14 cellular contexts compared by ENCODE assay signal in genomic region chr2:193112986-193113385, GRCh38.
DNase-seq lines count a peak whose midpoint lies in the region; ATAC-seq and TF ChIP-seq lines count a peak whose summit lies in the region.
"Had no signal": no experiment of that assay in that cellular context is flagged by ENCODE, and none has a peak within 500 bp of the region (broad histone marks: within the 10 kb centered on the region; RNA-seq: fewer than 3 reads in every experiment).

No MANE protein-coding gene starts in this region.

- H3K4me3 Mint-ChIP-seq in neural crest cell (no peak overlapping the region), progenitor cell of endocrine pancreas (ENCODE audit: low read depth) (no peak overlapping the region), T-cell (no peak overlapping the region)
- H3K4me3 Mint-ChIP-seq in activated naive CD4-positive, alpha-beta T cell treated with anti-CD3 and anti-CD28 coated beads, Interleukin-2, amount 10 ng/mL, durations not matched to agents 7 days and 5 days: no peak overlapping the region
- H3K4me3 Mint-ChIP-seq: CD8-positive, alpha-beta T cell had no signal

- POLR2A ChIA-PET in T-cell (lab: Charles Lee): no interaction called here

- peak overlapping the region; percentile 39 for H3K27ac Mint-ChIP-seq in neural crest cell (ENCODE audit: unreplicated experiment)
- H3K27ac Mint-ChIP-seq in progenitor cell of endocrine pancreas: peak overlapping the region; percentile 13
- no peak overlapping the region for H3K27ac Mint-ChIP-seq in T-cell
- no peak overlapping the region for H3K27ac Mint-ChIP-seq in activated naive CD4-positive, alpha-beta T cell treated with anti-CD3 and anti-CD28 coated beads, Interleukin-2, amount 10 ng/mL, durations not matched to agents 7 days and 5 days
- H3K27ac Mint-ChIP-seq: CD8-positive, alpha-beta T cell had no signal

- no peaks in the 10 kb centered on the region for H3K27me3 ChIP-seq in DND-41 (ENCODE audit: insufficient read depth, low read length, poor library complexity)
- H3K27me3 ChIP-seq: BLaER1 had no signal

- no peaks in the 10 kb centered on the region for H3K9me3 ChIP-seq in DND-41 (ENCODE audit: insufficient read depth, low read length, severe bottlenecking)
- H3K9me3 ChIP-seq: BLaER1, HAP-1 had no signal

- no peak overlapping the region for H3K4me3 ChIP-seq in DND-41 (ENCODE audit: low read depth in 1 of 2, low read length in 2 of 2)
- H3K4me3 ChIP-seq: BLaER1, HAP-1 had no signal

- H3K27me3 Mint-ChIP-seq in neural crest cell (ENCODE audit: low read depth) (no peaks in the 10 kb centered on the region), progenitor cell of endocrine pancreas (no peaks in the 10 kb centered on the region), T-cell (no peaks in the 10 kb centered on the region)
- no peaks in the 10 kb centered on the region for H3K27me3 Mint-ChIP-seq in activated naive CD4-positive, alpha-beta T cell treated with anti-CD3 and anti-CD28 coated beads, Interleukin-2, amount 10 ng/mL, durations not matched to agents 7 days and 5 days

- H3K79me2 ChIP-seq in DND-41 (ENCODE audit: insufficient read depth, low read length): no peaks in the 10 kb centered on the region

- H3K36me3 Mint-ChIP-seq in neural crest cell (ENCODE audit: low read depth) (no peaks in the 10 kb centered on the region), progenitor cell of endocrine pancreas (ENCODE audit: insufficient read depth) (no peaks in the 10 kb centered on the region), T-cell (no peaks in the 10 kb centered on the region)
- no peaks in the 10 kb centered on the region for H3K36me3 Mint-ChIP-seq in activated naive CD4-positive, alpha-beta T cell treated with anti-CD3 and anti-CD28 coated beads, Interleukin-2, amount 10 ng/mL, durations not matched to agents 7 days and 5 days
- H3K36me3 Mint-ChIP-seq: CD8-positive, alpha-beta T cell had no signal

- H3K4me1 Mint-ChIP-seq in neural crest cell (no peaks in the 10 kb centered on the region), progenitor cell of endocrine pancreas (ENCODE audit: low read depth) (peaks cover 2% of the 10 kb centered on the region), T-cell (no peaks in the 10 kb centered on the region)
- H3K4me1 Mint-ChIP-seq in activated naive CD4-positive, alpha-beta T cell treated with anti-CD3 and anti-CD28 coated beads, Interleukin-2, amount 10 ng/mL, durations not matched to agents 7 days and 5 days: no peaks in the 10 kb centered on the region

- no peak overlapping the region for H3K27ac ChIP-seq in DND-41 (ENCODE audit: low read length)
- H3K27ac ChIP-seq: BLaER1, HL-60 had no signal

- H3K9me3 Mint-ChIP-seq in neural crest cell (no peaks in the 10 kb centered on the region), progenitor cell of endocrine pancreas (ENCODE audit: low read depth) (no peaks in the 10 kb centered on the region), T-cell (no peaks in the 10 kb centered on the region)
- no peaks in the 10 kb centered on the region for H3K9me3 Mint-ChIP-seq in activated naive CD4-positive, alpha-beta T cell treated with anti-CD3 and anti-CD28 coated beads, Interleukin-2, amount 10 ng/mL, durations not matched to agents 7 days and 5 days
- H3K9me3 Mint-ChIP-seq: CD8-positive, alpha-beta T cell had no signal

- no peaks in the 10 kb centered on the region for H4K20me1 ChIP-seq in DND-41 (ENCODE audit: insufficient read depth, low read length)
- H4K20me1 ChIP-seq: BLaER1 had no signal

- CTCF ChIA-PET in T-cell (lab: Charles Lee): no interaction called here
- CTCF ChIA-PET in activated naive CD4-positive, alpha-beta T cell treated with anti-CD3 and anti-CD28 coated beads, Interleukin-2, amount 10 ng/mL, durations not matched to agents 7 days and 5 days (lab: Charles Lee): no interaction called here

- peak overlapping the region; percentile 56; the same call in 1 of the 2 replicates for H2AFZ ChIP-seq in DND-41 (ENCODE audit: low read depth, low read length)

- no peaks in the 10 kb centered on the region for H3K4me1 ChIP-seq in DND-41 (ENCODE audit: insufficient read depth, low read length)
- H3K4me1 ChIP-seq: BLaER1, HAP-1 had no signal

- no peak for TF ChIP-seq CTCF in DND-41 (IDR thresholded peaks at IDR 0.05; ENCODE audit: borderline replicate concordance, extremely low read depth, low read length, poor library complexity, severe bottlenecking)
- no peak for TF ChIP-seq CTCF in neural crest cell (conservative IDR thresholded peaks at IDR 0.05)
- TF ChIP-seq CTCF in progenitor cell of endocrine pancreas (IDR thresholded peaks at IDR 0.05; ENCODE audit: unreplicated experiment): no peak

- DNase-seq in DND-41: no peak
- peak; percentile 4 for DNase-seq in UCSD-AML1 (lab: John Stamatoyannopoulos, UW; ENCODE audit: unreplicated experiment)
- DNase-seq in neural crest cell (ENCODE audit: low read depth, low spot score): no peak
- no peak for DNase-seq in progenitor cell of endocrine pancreas (ENCODE audit: low spot score, unreplicated experiment)
- DNase-seq in T-helper 1 cell: no peak
- no peak for DNase-seq in T-cell
- no peak for DNase-seq in activated naive CD4-positive, alpha-beta T cell treated with anti-CD3 and anti-CD28 coated beads, Interleukin-2, amount 10 ng/mL, durations not matched to agents 7 days and 5 days
- DNase-seq: 8988T; CD8-positive, alpha-beta T cell; COR-L47; GDM1 had no signal

- H3K36me3 ChIP-seq in DND-41 (ENCODE audit: insufficient read depth, low read length): no peaks in the 10 kb centered on the region
- H3K36me3 ChIP-seq: BLaER1, HAP-1 had no signal

- H3K9ac ChIP-seq in DND-41 (ENCODE audit: low read depth, low read length): no peak overlapping the region
- H3K9ac ChIP-seq: BLaER1 had no signal

- ATAC-seq in DND-41 (ENCODE audit: insufficient read depth, low read depth) (no peak), T-cell (replicated peaks in 1 of 4) (no peak)
- ATAC-seq: CD8-positive, alpha-beta T cell had no signal

- no peak overlapping the region for H3K4me2 ChIP-seq in DND-41 (ENCODE audit: insufficient read depth, low read length)
- H3K4me2 ChIP-seq: BLaER1 had no signal

Comparison
In these comparisons a context has a peak if more than half of its experiments do, and no peak if none do; other contexts are left out.
1. H3K27ac Mint-ChIP-seq: peak in neural crest cell (single experiment) and progenitor cell of endocrine pancreas (single experiment); none in T-cell (0 of 2) and activated naive CD4-positive, alpha-beta T cell treated with anti-CD3 and anti-CD28 coated beads, Interleukin-2, amount 10 ng/mL, durations not matched to agents 7 days and 5 days (single experiment).